In genomic region chr15:89580747-89581146, GRCh38 we compare ENCODE assay signal across 8 cellular contexts. TPM values are rescaled to one million over a fixed set of nuclear protein-coding genes. Genes with fewer than 3 reads are reported as not detected.
DNase-seq lines count a peak whose midpoint lies in the region; ATAC-seq and TF ChIP-seq lines count a peak whose summit lies in the region.
"Not testable (repeated sequence)": the region's sequence is repeated elsewhere in the genome, so short reads cannot be mapped to it uniquely, and the experiment has no call there.

No MANE protein-coding gene starts in this region.

- TF ChIP-seq CTCF in DND-41 (IDR thresholded peaks at IDR 0.05; ENCODE audit: borderline replicate concordance, extremely low read depth, low read length, poor library complexity, severe bottlenecking); HEK293 (tag by site-specific recombination; IDR thresholded peaks at IDR 0.05); NB4 (IDR thresholded peaks at IDR 0.05; ENCODE audit: low read depth, low read length); WTC11 (IDR thresholded peaks at IDR 0.05); neural progenitor cell (IDR thresholded peaks at IDR 0.05): not testable (repeated sequence)

- H3K4me1 ChIP-seq in BLaER1, result peaks cover 46% of the 10 kb centered on the region
- peaks cover 51% of the 10 kb centered on the region for H3K4me1 ChIP-seq in DND-41 (ENCODE audit: insufficient read depth, low read length)
- peaks cover 12% of the 10 kb centered on the region for H3K4me1 ChIP-seq in HEK293 (ENCODE audit: control insufficient read depth, insufficient read depth, low read length)
- H3K4me1 ChIP-seq in iPS-15b (ENCODE audit: control insufficient read depth, insufficient read depth, low read length), result peaks cover 12% of the 10 kb centered on the region
- H3K4me1 ChIP-seq in neural progenitor cell, result peaks cover 16% of the 10 kb centered on the region

- H4K20me1 ChIP-seq in BLaER1 (peaks cover 82% of the 10 kb centered on the region), DND-41 (ENCODE audit: insufficient read depth, low read length) (peaks cover 71% of the 10 kb centered on the region), neural progenitor cell (ENCODE audit: low read depth) (peaks cover 84% of the 10 kb centered on the region)

- H3K9ac ChIP-seq in BLaER1; DND-41 (ENCODE audit: low read depth, low read length); iPS-15b (ENCODE audit: low read depth, low read length): not testable (repeated sequence)
- peak overlapping the region; percentile 55 for H3K9ac ChIP-seq in SK-N-MC (ENCODE audit: insufficient read length)
- peak overlapping the region; percentile 10 for H3K9ac ChIP-seq in neural progenitor cell

- H3K27ac Mint-ChIP-seq in WTC11, result peak overlapping the region; percentile 41; the same call in 1 of the 2 replicates
- not testable (repeated sequence) for H3K27ac Mint-ChIP-seq in neural progenitor cell

- H3K27ac ChIP-seq in BLaER1; DND-41 (ENCODE audit: low read length); HEK293 (ENCODE audit: extremely low read depth, low read depth, low read length); neural progenitor cell: not testable (repeated sequence)
- H3K27ac ChIP-seq in SK-N-MC, result peak overlapping the region; percentile 86

- CTCF ChIA-PET in HEK293 (lab: Yijun Ruan, JAX), result interaction anchor here (0.6 kb wide), 2 partner anchors 28 to 245 kb away, joined by 4 to 5 read pairs; no protein-coding TSS in a partner anchor
- CTCF ChIA-PET in WTC11 (lab: Charles Lee), result not testable (repeated sequence)

- peaks cover 72% of the 10 kb centered on the region for H3K36me3 ChIP-seq in BLaER1
- peaks cover 86% of the 10 kb centered on the region for H3K36me3 ChIP-seq in DND-41 (ENCODE audit: insufficient read depth, low read length)
- peaks cover 82 to 90% of the 10 kb centered on the region in 2 experiments for H3K36me3 ChIP-seq in HEK293 (ENCODE audit: control insufficient read depth in 2 of 2, insufficient read depth in 1 of 2, low read length in 2 of 2)
- H3K36me3 ChIP-seq in SK-N-MC (ENCODE audit: insufficient read depth, low read length), result peaks cover 88% of the 10 kb centered on the region
- H3K36me3 ChIP-seq in iPS-15b (ENCODE audit: control insufficient read depth, insufficient read depth, low read length), result peaks cover 37% of the 10 kb centered on the region
- H3K36me3 ChIP-seq in neural progenitor cell, result peaks cover 39% of the 10 kb centered on the region

- H3K9me3 Mint-ChIP-seq in WTC11, neural progenitor cell: not testable (repeated sequence)

- H3K4me1 Mint-ChIP-seq in WTC11 (peaks cover 36% of the 10 kb centered on the region), neural progenitor cell (peaks cover 26% of the 10 kb centered on the region)

- not testable (repeated sequence) for H3K9me3 ChIP-seq in BLaER1; DND-41 (ENCODE audit: insufficient read depth, low read length, severe bottlenecking); HEK293 (ENCODE audit: control insufficient read depth, insufficient read depth, low read depth, low read length); SK-N-MC (ENCODE audit: low read depth, low read length); iPS-15b (ENCODE audit: control insufficient read depth, insufficient read depth, low read length); neural progenitor cell (ENCODE audit: low read depth)

- H3K4me3 Mint-ChIP-seq in WTC11, result peak overlapping the region; percentile 17; the same call in 1 of the 2 replicates
- not testable (repeated sequence) for H3K4me3 Mint-ChIP-seq in neural progenitor cell

- not testable (repeated sequence) for DNase-seq in DND-41; NB4 (ENCODE audit: low read depth); SK-N-MC (ENCODE audit: low read depth, low spot score); WTC11 (ENCODE audit: low spot score); neural progenitor cell (ENCODE audit: low spot score)

- not testable (repeated sequence) for H3K27me3 ChIP-seq in BLaER1; DND-41 (ENCODE audit: insufficient read depth, low read length, poor library complexity); iPS-15b (ENCODE audit: control insufficient read depth, insufficient read depth, low read length); neural progenitor cell

- not testable (repeated sequence) for H3K27me3 Mint-ChIP-seq in WTC11 (ENCODE audit: low read depth); neural progenitor cell (ENCODE audit: insufficient read depth, low read depth)

- H2AFZ ChIP-seq in DND-41 (ENCODE audit: low read depth, low read length); neural progenitor cell (replicated peaks): not testable (repeated sequence)

- not testable (repeated sequence) for TF ChIP-seq POLR2A in NB4 (IDR thresholded peaks at IDR 0.05; ENCODE audit: extremely low read depth, insufficient read length)

- H3K79me2 ChIP-seq in DND-41 (ENCODE audit: insufficient read depth, low read length), result peaks cover 99% of the 10 kb centered on the region
- peaks cover 88% of the 10 kb centered on the region for H3K79me2 ChIP-seq in neural progenitor cell (ENCODE audit: low read depth)

- H3F3A ChIP-seq in neural progenitor cell (ENCODE audit: low read depth), result not testable (repeated sequence)

- H3K4me3 ChIP-seq in BLaER1; DND-41 (ENCODE audit: low read depth in 1 of 2, low read length in 2 of 2); HEK293 (ENCODE audit: low read depth, low read length); neural progenitor cell: not testable (repeated sequence)
- H3K4me3 ChIP-seq in NB4 (ENCODE audit: low read depth, low read length), result peak overlapping the region; percentile 27
- peak overlapping the region; percentile 63 for H3K4me3 ChIP-seq in SK-N-MC
- H3K4me3 ChIP-seq in iPS-15b (ENCODE audit: low read depth, low read length), result peak overlapping the region; percentile 8

- POLR2A ChIA-PET in HEK293 (lab: Yijun Ruan, JAX); WTC11 (lab: Charles Lee): not testable (repeated sequence)

- H3K36me3 Mint-ChIP-seq in WTC11, result peaks cover 56% of the 10 kb centered on the region
- H3K36me3 Mint-ChIP-seq in neural progenitor cell, result peaks cover 29% of the 10 kb centered on the region

- not testable (repeated sequence) for ATAC-seq in DND-41 (ENCODE audit: insufficient read depth, low read depth); WTC11

- peak overlapping the region; percentile 10; the same call in 1 of the 2 replicates for H3K4me2 ChIP-seq in BLaER1
- H3K4me2 ChIP-seq in DND-41 (ENCODE audit: insufficient read depth, low read length), result peak overlapping the region; percentile 51
- peak overlapping the region; percentile 23 for H3K4me2 ChIP-seq in neural progenitor cell

TF ChIP-seq in HEK293, 187 proteins besides CTCF, POLR2A, EP300 and RAD21:
- peak; percentile 96 for TF ChIP-seq ZNF121 (tag by site-specific recombination; IDR thresholded peaks at IDR 0.05)

TF ChIP-seq in WTC11, 78 proteins besides CTCF, POLR2A, EP300 and RAD21:
- TF ChIP-seq ZNF121 (CRISPR knock-in tag; IDR thresholded peaks at IDR 0.05), result peak; percentile 76; the same call in 1 of the 2 replicates

RNA-seq across cellular contexts. Expression of gene TICRR, which starts 5.5 kb away (rescaled TPM):
- total RNA-seq in WTC11 (2021), result 33.7 to 37.4 TPM (median 33.8 TPM) in 3 replicates
- total RNA-seq in neural progenitor cell (ENCODE audit: low replicate concordance), result 19.6 and 25.7 TPM in 2 replicates
